ENCODE assay signal across 1 cellular context in the genomic region with DNA sequence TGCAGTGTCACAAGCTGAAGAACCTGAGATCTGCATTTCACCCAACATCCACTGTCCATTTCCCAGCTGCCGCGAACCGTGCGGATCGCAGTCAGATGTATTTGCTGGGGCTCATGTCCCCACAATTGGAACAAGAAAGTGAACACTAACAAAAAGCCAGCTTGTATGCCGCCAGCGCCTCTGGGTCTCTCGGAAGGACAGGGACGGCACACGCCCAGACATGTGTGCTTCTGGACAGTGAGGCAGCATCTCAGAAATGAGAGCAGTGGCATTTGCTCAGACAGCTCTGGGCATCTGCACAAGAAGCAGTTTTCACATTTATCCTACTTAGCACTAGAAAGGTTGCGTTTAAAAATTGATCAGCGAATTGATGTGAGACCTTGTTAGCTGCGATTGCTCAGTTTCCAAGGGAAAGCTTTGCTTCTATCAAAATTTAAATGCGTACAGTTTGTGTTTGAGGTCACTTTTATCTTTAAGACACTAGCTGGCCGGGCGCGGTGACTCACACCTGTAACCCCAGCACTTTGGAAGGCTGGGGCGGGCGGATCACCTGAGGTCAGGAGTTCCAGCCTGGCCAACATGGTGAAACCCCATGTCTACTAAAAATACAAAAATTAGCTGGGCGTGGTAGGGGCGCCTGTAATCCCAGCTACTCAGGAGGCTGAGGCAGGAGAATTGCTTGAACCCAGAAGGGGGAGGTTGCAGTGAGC.
TF ChIP-seq lines count a peak whose summit lies in the region.

No MANE protein-coding gene starts in this region.

TF ChIP-seq in HCT116, 20 proteins besides CTCF, POLR2A, EP300 and RAD21:
- TF ChIP-seq JUND (IDR thresholded peaks at IDR 0.05): no peak
- TF ChIP-seq EZH2 (IDR thresholded peaks at IDR 0.05): no peak
TF ChIP-seq in HCT116: peak in this region for 0.
